9 cellular contexts compared by ENCODE assay signal in genomic region chr16:84266451-84266850, GRCh38. TPM values are rescaled to one million over a fixed set of nuclear protein-coding genes. Genes with fewer than 3 reads are reported as not detected.
A peak's percentile ranks its signal among the peaks of the same experiment; 100 is the strongest.
DNase-seq lines count a peak whose midpoint lies in the region; ATAC-seq, FAIRE-seq and TF ChIP-seq lines count a peak whose summit lies in the region.
"Had no signal": no experiment of that assay in that cellular context is flagged by ENCODE, and none has a peak within 500 bp of the region (broad histone marks: within the 10 kb centered on the region; RNA-seq: fewer than 3 reads in every experiment).

No MANE protein-coding gene starts in this region.

- no peak for TF ChIP-seq CTCF in A549 (IDR thresholded peaks at IDR 0.05)

- ATAC-seq in A549 (peak; percentile 91 to 100), GM21367 (IDR thresholded peaks at IDR 0.05; ENCODE audit: unreplicated experiment) (no peak)

- WGBS in A549 (ENCODE audit: missing lambda C conversion rate): 20% methylated on average over 4 of the region's 4 CpGs

- peak overlapping the region; percentile 43; the same call in 2 of the 3 replicates for H3K4me2 ChIP-seq in A549

- TF ChIP-seq RAD21 in A549 (conservative IDR thresholded peaks at IDR 0.05 in 1 of 2, IDR thresholded peaks at IDR 0.05 in 1 of 2): no peak

- H3K27ac ChIP-seq in A549: peak overlapping the region in 1 of 2 experiments; percentile 9; a peak in 1 of 6 replicates

- peak; percentile 28 for FAIRE-seq in A549 (lab: Jason Lieb, UNC)

- H3K4me1 ChIP-seq in A549: no peaks in the 10 kb centered on the region

- no peaks in the 10 kb centered on the region for H3K9me3 ChIP-seq in A549

- CTCF ChIA-PET in A549 (lab: Yijun Ruan, JAX): interaction anchor here (0.6 to 17.8 kb wide), 3 partner anchors 11 to 218 kb away, joined by 3 to 245 read pairs (median 78); no protein-coding TSS in a partner anchor

- TF ChIP-seq POLR2A in A549 (IDR thresholded peaks at IDR 0.05; ENCODE audit: low read length): no peak

- peak; percentile 74 to 88 for DNase-seq in A549 (ENCODE audit: low read depth in 1 of 2, low spot score in 1 of 2)
- peak; percentile 20 for DNase-seq in GM04503 (ENCODE audit: low read depth)
- peak; percentile 50 for DNase-seq in NCI-H226
- DNase-seq in anterior cingulate cortex (lab: John Stamatoyannopoulos, UW): peak in 51 of 58 donors; percentile 3 to 77 (median 39)
- DNase-seq in iPS DF 4.7 (ENCODE audit: extremely low read depth, low spot score): peak; percentile 90
- peak; percentile 2 to 10 for DNase-seq in stimulated activated CD8-positive, alpha-beta memory T cell treated with anti-CD3 and anti-CD28 coated beads, Interleukin-7, amount 100 ng/mL, for 48 hours (ENCODE audit: extremely low read depth in 1 of 2, low read depth in 1 of 2)
- DNase-seq in NCI-H1436 treated with DMSO at 0.1 percent for 48 hours (lab: John Stamatoyannopoulos, UW): no peak

- POLR2A ChIA-PET in A549 (lab: Yijun Ruan, JAX): interaction anchor here (0.6 to 0.7 kb wide), 2 partner anchors 36 to 242 kb away, joined by 3 to 7 read pairs; no protein-coding TSS in a partner anchor

- H3K4me3 ChIP-seq in A549: no peak overlapping the region

- no peak for TF ChIP-seq EP300 in A549 (IDR thresholded peaks at IDR 0.05)

TF ChIP-seq in A549, 52 proteins besides CTCF, POLR2A, EP300 and RAD21:
- TF ChIP-seq PHF8 (IDR thresholded peaks at IDR 0.05; ENCODE audit: borderline replicate concordance, low read depth) (no peak), FOSL2 (IDR thresholded peaks at IDR 0.05) (no peak), FOSL2 (CRISPR knock-in tag; IDR thresholded peaks at IDR 0.05) (no peak), USF2 (IDR thresholded peaks at IDR 0.05) (peak; percentile 94), FOXS1 (CRISPR knock-in tag; IDR thresholded peaks at IDR 0.05) (no peak), EHF (CRISPR knock-in tag; IDR thresholded peaks at IDR 0.05) (no peak), HOXB13 (CRISPR knock-in tag; IDR thresholded peaks at IDR 0.05; ENCODE audit: low read depth) (no peak)

RNA-seq across cellular contexts. Expression of gene KCNG4, which starts 26.6 kb away (rescaled TPM):
- not detected in 2 replicates for polyA plus RNA-seq in A549 (2011; rRNA removed)
- not detected in 2 replicates for polyA plus RNA-seq in A549 (2012; cell fraction: cytosol; rRNA removed)
- polyA plus RNA-seq in A549 (2012; cell fraction: nucleus; rRNA removed): 0.01 TPM in 1 of 2 replicates, not detected in the other
- not detected in 3 replicates for polyA plus RNA-seq in A549 (2017; fragmentation: RNase III; extraction: RNeasy Plus Mini Kit Qiagen cat#74134 plus additional on column Dnase treatment)
- polyA minus RNA-seq in A549 (2011; rRNA and poly(A)+ RNA removed): not detected in 2 replicates
- polyA plus RNA-seq: adipose tissue had no signal

RNA-seq across cellular contexts. Expression of gene WFDC1, which starts 28.2 kb away (rescaled TPM):
- polyA plus RNA-seq in A549 (2011; rRNA removed): 0.13 TPM in 1 of 2 replicates, not detected in the other
- polyA plus RNA-seq in A549 (2012; cell fraction: cytosol; rRNA removed): not detected in 2 replicates
- not detected in 2 replicates for polyA plus RNA-seq in A549 (2012; cell fraction: nucleus; rRNA removed)
- not detected in 3 replicates for polyA plus RNA-seq in A549 (2017; fragmentation: RNase III; extraction: RNeasy Plus Mini Kit Qiagen cat#74134 plus additional on column Dnase treatment)
- polyA minus RNA-seq in A549 (2011; rRNA and poly(A)+ RNA removed): not detected in 2 replicates
